32 cellular contexts compared by ENCODE assay signal in genomic region chr6:64046746-64047208, GRCh38.
"Had no signal": no experiment of that assay in that cellular context is flagged by ENCODE, and none has a peak within 500 bp of the region (broad histone marks: within the 10 kb centered on the region; RNA-seq: fewer than 3 reads in every experiment).

No MANE protein-coding gene starts in this region.

- H3K4me3 ChIP-seq: ovary, psoas muscle, skin epidermis, smooth muscle cell, spleen, suprapubic skin, testis, tibial artery, transverse colon, upper lobe of right lung, uterus had no signal

- DNase-seq: naive thymus-derived CD4-positive, alpha-beta T cell; natural killer cell; nucleus accumbens; ovary; posterior cingulate gyrus; psoas muscle; right cardiac atrium; spleen; stimulated activated CD4-positive, alpha-beta T cell treated with anti-CD3 and anti-CD28 coated beads, Interleukin-12 subunit alpha, Interleukin-12 subunit beta, amount 100 ng/mL, for 4 hours; stimulated activated CD4-positive, alpha-beta T cell treated with anti-CD3 and anti-CD28 coated beads, Interleukin-1b, Interleukin-23, amount 100 ng/mL, for 48 hours; stimulated activated CD4-positive, alpha-beta T cell treated with anti-CD3 and anti-CD28 coated beads, Interleukin-4, amount 100 ng/mL, for 1 hour; stimulated activated CD4-positive, alpha-beta T cell treated with anti-CD3 and anti-CD28 coated beads, Interleukin-4, amount 100 ng/mL, for 4 hours; stimulated activated CD8-positive, alpha-beta memory T cell treated with anti-CD3 and anti-CD28 coated beads, Interleukin-4, amount 100 ng/mL, for 48 hours; stimulated activated naive CD4-positive, alpha-beta T cell; stimulated activated naive CD8-positive, alpha-beta T cell treated with anti-CD3 and anti-CD28 coated beads, Interleukin-15, amount 100 ng/mL, for 72 hours; stimulated activated naive CD8-positive, alpha-beta T cell treated with anti-CD3 and anti-CD28 coated beads, Interleukin-15, Interleukin-2, amounts not matched to agents 100 U/mL and 50 U/mL, for 24 hours; substantia nigra; testis; tibial artery; transverse colon; upper lobe of right lung; uterus had no signal

- H2AFZ ChIP-seq: parathyroid adenoma had no signal

- H3K9me3 Mint-ChIP-seq: nephron, neural crest cell, type B pancreatic cell had no signal

- H3K27me3 Mint-ChIP-seq: naive thymus-derived CD4-positive, alpha-beta T cell; progenitor cell of endocrine pancreas; stimulated activated memory B cell treated with anti-CD40 and anti-IgM and Interleukin-4, amounts not matched to agents 10 μg/mL and 1 μg/mL and 100 μg/mL, for 72 hours; stimulated activated naive CD8-positive, alpha-beta T cell treated with anti-CD3 and anti-CD28 coated beads, Interleukin-15, amount 100 ng/mL, for 72 hours; type B pancreatic cell had no signal

- H3K27me3 ChIP-seq: neutrophil, ovary, spleen, suprapubic skin, testis, tibial artery, transverse colon, upper lobe of right lung, uterus had no signal

- H3K36me3 ChIP-seq: neutrophil, ovary, spleen, suprapubic skin, tibial artery, transverse colon, upper lobe of right lung, uterus had no signal

- H3K4me1 Mint-ChIP-seq: naive thymus-derived CD4-positive, alpha-beta T cell; natural killer cell; nephron; stimulated activated memory B cell treated with anti-CD40 and anti-IgM and Interleukin-4, amounts not matched to agents 10 μg/mL and 1 μg/mL and 100 μg/mL, for 72 hours; stimulated activated naive CD8-positive, alpha-beta T cell treated with anti-CD3 and anti-CD28 coated beads, Interleukin-15, amount 100 ng/mL, for 72 hours had no signal

- H3K27ac Mint-ChIP-seq: naive thymus-derived CD4-positive, alpha-beta T cell; natural killer cell; nephron; progenitor cell of endocrine pancreas; stimulated activated memory B cell treated with anti-CD40 and anti-IgM and Interleukin-4, amounts not matched to agents 10 μg/mL and 1 μg/mL and 100 μg/mL, for 72 hours; stimulated activated naive CD8-positive, alpha-beta T cell treated with anti-CD3 and anti-CD28 coated beads, Interleukin-15, amount 100 ng/mL, for 72 hours; type B pancreatic cell had no signal

- H3K4me1 ChIP-seq: parathyroid adenoma, psoas muscle, spleen, suprapubic skin, testis, tibial artery, transverse colon, upper lobe of right lung, uterus had no signal

- H3K36me3 Mint-ChIP-seq: naive thymus-derived CD4-positive, alpha-beta T cell; natural killer cell; stimulated activated memory B cell treated with anti-CD40 and anti-IgM and Interleukin-4, amounts not matched to agents 10 μg/mL and 1 μg/mL and 100 μg/mL, for 72 hours; type B pancreatic cell had no signal

- H3K9me3 ChIP-seq: neutrophil, ovary, psoas muscle, spleen, suprapubic skin, testis, tibial artery, transverse colon, upper lobe of right lung, uterus had no signal

- H3K4me3 Mint-ChIP-seq: naive thymus-derived CD4-positive, alpha-beta T cell; natural killer cell; nephron; neural crest cell; stimulated activated memory B cell treated with anti-CD40 and anti-IgM and Interleukin-4, amounts not matched to agents 10 μg/mL and 1 μg/mL and 100 μg/mL, for 72 hours; stimulated activated naive CD8-positive, alpha-beta T cell treated with anti-CD3 and anti-CD28 coated beads, Interleukin-15, amount 100 ng/mL, for 72 hours; type B pancreatic cell had no signal
